Comparison of ENCODE assay signal across 14 cellular contexts in genomic region chr17:44786551-44787081, GRCh38. TPM values are rescaled to one million over a fixed set of nuclear protein-coding genes. Genes with fewer than 3 reads are reported as not detected.
DNase-seq lines count a peak whose midpoint lies in the region; ATAC-seq and TF ChIP-seq lines count a peak whose summit lies in the region.
"Had no signal": no experiment of that assay in that cellular context is flagged by ENCODE, and none has a peak within 500 bp of the region (broad histone marks: within the 10 kb centered on the region; RNA-seq: fewer than 3 reads in every experiment).

No MANE protein-coding gene starts in this region.

- no peak for DNase-seq in SK-N-SH
- peak; percentile 70 for DNase-seq in Right ventricle myocardium superior
- no peak for DNase-seq in neuronal stem cell (ENCODE audit: low spot score)
- DNase-seq in NCI-H2227 (lab: John Stamatoyannopoulos, UW; ENCODE audit: unreplicated experiment), result no peak
- no peak for DNase-seq in retina
- DNase-seq in NCI-H2171 treated with DMSO at 0.1 percent for 48 hours (lab: John Stamatoyannopoulos, UW), result no peak
- DNase-seq: activated CD4-positive, alpha-beta T cell treated with anti-CD3 and anti-CD28 coated beads for 4 hours; activated naive CD4-positive, alpha-beta T cell treated with anti-CD3 and anti-CD28 coated beads, Interleukin-2, amount 50 U/mL, for 16 hours; COR-L47; immature natural killer cell; NCI-H1930 had no signal

- H3K4me2 ChIP-seq in SK-N-SH, result no peak overlapping the region
- H3K4me2 ChIP-seq in neuronal stem cell (ENCODE audit: insufficient read depth, low read length, poor library complexity, severe bottlenecking), result no peak overlapping the region

- no peaks in the 10 kb centered on the region for H3K79me2 ChIP-seq in SK-N-SH (ENCODE audit: insufficient read depth)

- H3K4me3 ChIP-seq in SK-N-SH (ENCODE audit: low read depth in 2 of 2, low read length in 1 of 2) (no peak overlapping the region), neuronal stem cell (ENCODE audit: low read length in 2 of 2) (no peak overlapping the region)
- H3K4me3 ChIP-seq: ovary had no signal

- peak overlapping the region; percentile 21 for H3K14ac ChIP-seq in neuronal stem cell (ENCODE audit: low read length)

- TF ChIP-seq RAD21 in SK-N-SH (IDR thresholded peaks at IDR 0.05; ENCODE audit: low read length), result no peak

- H3K79me1 ChIP-seq in neuronal stem cell (ENCODE audit: low read depth, low read length), result no peaks in the 10 kb centered on the region

- H2BK15ac ChIP-seq in neuronal stem cell (ENCODE audit: low read length), result no peak overlapping the region

- H3K4me1 ChIP-seq in SK-N-SH (ENCODE audit: control insufficient read depth in 1 of 2, insufficient read depth in 2 of 2, low read depth in 1 of 2, low read length in 1 of 2), result peaks cover 0 to 11% of the 10 kb centered on the region in 2 experiments; a peak in 1 of 4 replicates
- peaks cover 9 to 10% of the 10 kb centered on the region in 2 donors for H3K4me1 ChIP-seq in neuronal stem cell (ENCODE audit: control insufficient read depth in 2 of 2, insufficient read depth in 1 of 2, low read depth in 1 of 2, low read length in 2 of 2)

- H3K18ac ChIP-seq in neuronal stem cell (ENCODE audit: low read length), result peak overlapping the region; percentile 38

- peak overlapping the region; percentile 35 for H3K23ac ChIP-seq in neuronal stem cell (ENCODE audit: low read depth, low read length, poor library complexity)

- H4K8ac ChIP-seq in neuronal stem cell (ENCODE audit: low read depth, low read length), result no peak overlapping the region

- intact Hi-C loops in Right ventricle myocardium superior (cut with DNase I), result no loop called here

- H2AFZ ChIP-seq in SK-N-SH (ENCODE audit: low read depth), result no peak overlapping the region
- peak overlapping the region; percentile 30 for H2AFZ ChIP-seq in neuronal stem cell (ENCODE audit: low read length)

- CTCF ChIA-PET in SK-N-SH (lab: Yijun Ruan, JAX), result interaction anchor here (0.9 to 17.7 kb wide), 6 partner anchors 8 to 92 kb away, joined by 3 to 420 read pairs (median 4); no protein-coding TSS in a partner anchor

- no peaks in the 10 kb centered on the region for H4K20me1 ChIP-seq in SK-N-SH (ENCODE audit: insufficient read depth)

- no peaks in the 10 kb centered on the region for H3K9me2 ChIP-seq in SK-N-SH

- no peak overlapping the region for H2BK12ac ChIP-seq in neuronal stem cell (ENCODE audit: low read length)

- no peak overlapping the region for H3K27ac ChIP-seq in SK-N-SH (ENCODE audit: low read depth in 2 of 2, low read length in 1 of 2)
- no peak overlapping the region for H3K27ac ChIP-seq in neuronal stem cell (replicated peaks; ENCODE audit: low read length)
- H3K27ac ChIP-seq: ovary had no signal

- H4K91ac ChIP-seq in neuronal stem cell (ENCODE audit: low read depth, low read length, poor library complexity), result no peak overlapping the region

- no peak for TF ChIP-seq EP300 in SK-N-SH (IDR thresholded peaks at IDR 0.05; ENCODE audit: borderline replicate concordance in 1 of 2, low read depth in 1 of 2, low read length in 1 of 2)

- H3K36me3 ChIP-seq in SK-N-SH (replicated peaks in 1 of 2; ENCODE audit: control insufficient read depth in 1 of 2, insufficient read depth in 2 of 2, low read length in 1 of 2), result no peaks in the 10 kb centered on the region
- no peaks in the 10 kb centered on the region for H3K36me3 ChIP-seq in neuronal stem cell (replicated peaks in 1 of 2; ENCODE audit: control insufficient read depth in 2 of 2, insufficient read depth in 2 of 2, low read length in 2 of 2)
- H3K36me3 ChIP-seq: ovary had no signal

- ATAC-seq in SK-N-SH treated with all-trans-retinoic acid at 6 μM for 48 hours, result peak; percentile 41
- peak; percentile 84 for ATAC-seq in Right ventricle myocardium superior (ENCODE audit: poor library complexity)
- ATAC-seq in HG02840 (IDR thresholded peaks at IDR 0.05; ENCODE audit: low FRiP score, unreplicated experiment), result no peak

- no peaks in the 10 kb centered on the region for H3F3A ChIP-seq in SK-N-SH (replicated peaks; ENCODE audit: insufficient read depth)

- H3K9me3 ChIP-seq in SK-N-SH (no peaks in the 10 kb centered on the region), neuronal stem cell (replicated peaks in 1 of 2; ENCODE audit: control insufficient read depth in 2 of 2, insufficient read depth in 1 of 2, low read depth in 1 of 2, low read length in 2 of 2) (no peaks in the 10 kb centered on the region)
- H3K9me3 ChIP-seq: ovary had no signal

- H3K27me3 ChIP-seq in SK-N-SH (ENCODE audit: insufficient read depth) (no peaks in the 10 kb centered on the region), neuronal stem cell (ENCODE audit: control insufficient read depth in 3 of 3, insufficient read depth in 3 of 3, low read depth in 1 of 3, low read length in 3 of 3) (peaks cover 0 to 7% (median 0%) of the 10 kb centered on the region in 3 experiments)
- H3K27me3 ChIP-seq: ovary had no signal

- 53% methylated on average over 14 of the region's 16 CpGs for WGBS in SK-N-SH (ENCODE audit: low lambda C conversion rate)
- no CpG with 5 or more reads among the region's 16 CpGs for WGBS in neuronal stem cell (ENCODE audit: extremely low coverage in 2 of 2, insufficient read length in 2 of 2, insufficient replicate concordance in 1 of 2), 2 donors

- H3K4ac ChIP-seq in neuronal stem cell (ENCODE audit: low read length), result no peak overlapping the region

- no peak overlapping the region for H2BK120ac ChIP-seq in neuronal stem cell (ENCODE audit: low read depth, low read length)

- TF ChIP-seq CTCF in SK-N-SH (IDR thresholded peaks at IDR 0.05), result no peak

- H3K9ac ChIP-seq in SK-N-SH (no peak overlapping the region), neuronal stem cell (ENCODE audit: low read depth, low read length, poor library complexity) (no peak overlapping the region)

- POLR2A ChIA-PET in SK-N-SH (lab: Yijun Ruan, JAX), result no interaction called here

- no peak overlapping the region for H2BK5ac ChIP-seq in neuronal stem cell (ENCODE audit: low read length)

- peak overlapping the region; percentile 70 for H2AK5ac ChIP-seq in neuronal stem cell (ENCODE audit: low read depth, low read length)

TF ChIP-seq in SK-N-SH treated with all-trans-retinoic acid at 6 μM for 48 hours, 23 proteins besides CTCF, POLR2A, EP300 and RAD21 (continues in another document):
- TF ChIP-seq BACH2 (CRISPR knock-in tag; IDR thresholded peaks at IDR 0.05; ENCODE audit: borderline replicate concordance) (no peak), CSRNP3 (CRISPR knock-in tag; IDR thresholded peaks at IDR 0.05) (no peak), SNAI2 (CRISPR knock-in tag; IDR thresholded peaks at IDR 0.05) (no peak), ISL1 (CRISPR knock-in tag; IDR thresholded peaks at IDR 0.05) (no peak), CSDC2 (CRISPR knock-in tag; IDR thresholded peaks at IDR 0.05) (no peak), ZFP3 (CRISPR knock-in tag; IDR thresholded peaks at IDR 0.05) (no peak), ZNF8 (CRISPR knock-in tag; IDR thresholded peaks at IDR 0.05) (no peak)

TF ChIP-seq in SK-N-SH, 30 proteins besides CTCF, POLR2A, EP300 and RAD21 (continues in another document):
- TF ChIP-seq FOXM1 (IDR thresholded peaks at IDR 0.05; ENCODE audit: low read depth) (no peak), JUND (IDR thresholded peaks at IDR 0.05) (no peak), ZBTB33 (IDR thresholded peaks at IDR 0.05; ENCODE audit: borderline replicate concordance, low read depth) (no peak), POLR2AphosphoS5 (IDR thresholded peaks at IDR 0.05; ENCODE audit: low read depth, low read length) (no peak), CHD2 (IDR thresholded peaks at IDR 0.05; ENCODE audit: low read length, partially characterized antibody) (no peak), USF1 (IDR thresholded peaks at IDR 0.05; ENCODE audit: borderline replicate concordance, low read depth) (no peak), SMC3 (IDR thresholded peaks at IDR 0.05; ENCODE audit: low read depth, low read length) (no peak), MEF2A (IDR thresholded peaks at IDR 0.05; ENCODE audit: borderline replicate concordance, low read depth) (no peak), MAX (IDR thresholded peaks at IDR 0.05; ENCODE audit: low read depth) (no peak), GABPA (IDR thresholded peaks at IDR 0.05; ENCODE audit: low read depth) (no peak), TCF12 (IDR thresholded peaks at IDR 0.05) (no peak), FOSL2 (IDR thresholded peaks at IDR 0.05; ENCODE audit: borderline replicate concordance, low read depth) (no peak)

RNA-seq across cellular contexts. Expression of gene ADAM11, which starts 27.8 kb away (rescaled TPM):
- polyA plus RNA-seq in SK-N-SH (2012; rRNA removed), result 1.8 and 2.5 TPM in 2 replicates
- 1.2 and 1.3 TPM in 2 replicates for polyA plus RNA-seq in SK-N-SH (2012; cell fraction: cytosol; rRNA removed)
- polyA plus RNA-seq in SK-N-SH (2012; cell fraction: nucleus; rRNA removed), result 6.0 and 9.8 TPM in 2 replicates
- 18.5 TPM for total RNA-seq in Right ventricle myocardium superior
- polyA plus RNA-seq in neuronal stem cell (2013, experiment 1 of 2), result 2.9 TPM
- 2.7 TPM for polyA plus RNA-seq in neuronal stem cell (2013, experiment 2 of 2)
- polyA plus RNA-seq: immature natural killer cell had no signal

RNA-seq across cellular contexts. Expression of gene GJC1, which starts 43.5 kb away (rescaled TPM):
- polyA plus RNA-seq in SK-N-SH (2012; rRNA removed), result 15.2 and 15.6 TPM in 2 replicates
- 15.7 and 16.6 TPM in 2 replicates for polyA plus RNA-seq in SK-N-SH (2012; cell fraction: cytosol; rRNA removed)
- polyA plus RNA-seq in SK-N-SH (2012; cell fraction: nucleus; rRNA removed), result 8.5 and 13.7 TPM in 2 replicates
- total RNA-seq in Right ventricle myocardium superior, result 16.1 TPM
- 43.0 TPM for polyA plus RNA-seq in neuronal stem cell (2013, experiment 1 of 2)
- 45.1 TPM for polyA plus RNA-seq in neuronal stem cell (2013, experiment 2 of 2)
- polyA plus RNA-seq: immature natural killer cell had no signal
